Comparison of ENCODE assay signal across 8 cellular contexts in genomic region chr5:218457-219289, GRCh38. TPM values are rescaled to one million over a fixed set of nuclear protein-coding genes. Genes with fewer than 3 reads are reported as not detected.
DNase-seq lines count a peak whose midpoint lies in the region; ATAC-seq and TF ChIP-seq lines count a peak whose summit lies in the region.

No MANE protein-coding gene starts in this region.

- DNase-seq in GM03348 (ENCODE audit: low spot score) (peak; percentile 42), activated B cell treated with CpG ODN at 0.5 μM for 24 hours (peak; percentile 41), epithelial cell of prostate (ENCODE audit: low read depth, low spot score) (no peak), upper lobe of left lung (peak; percentile 59 to 91), NCI-H2196 (lab: John Stamatoyannopoulos, UW; ENCODE audit: unreplicated experiment) (no peak)

- H3K27me3 ChIP-seq in muscle layer of duodenum (ENCODE audit: low read depth, low read length), result no peaks in the 10 kb centered on the region
- H3K27me3 ChIP-seq in upper lobe of left lung, result no peaks in the 10 kb centered on the region

- H3K4me1 ChIP-seq in muscle layer of duodenum (ENCODE audit: control insufficient read depth in 1 of 2, insufficient read depth in 2 of 2, low read length in 2 of 2) (peaks cover 0 to 30% of the 10 kb centered on the region in 2 donors), upper lobe of left lung (peaks cover 12 to 43% (median 27%) of the 10 kb centered on the region in 4 donors)

- CTCF ChIA-PET in activated B cell treated with CpG ODN at 0.5 μM for 24 hours (lab: Charles Lee), result interaction anchor here (0.6 to 2.6 kb wide), 2 partner anchors 27 to 30 kb away, joined by 3 to 13 read pairs; partner anchors contain the start of gene LRRC14B

- no peaks in the 10 kb centered on the region for H3K9me3 Mint-ChIP-seq in IgD-negative memory B cell
- no peaks in the 10 kb centered on the region for H3K9me3 Mint-ChIP-seq in activated B cell treated with CpG ODN at 0.5 μM for 24 hours

- H3K27ac ChIP-seq in epithelial cell of prostate, result peak overlapping the region; percentile 49
- peak overlapping the region; percentile 51 for H3K27ac ChIP-seq in muscle layer of duodenum (ENCODE audit: low read length)
- H3K27ac ChIP-seq in upper lobe of left lung, result peak overlapping the region; percentile 92 to 97 (median 94)

- TF ChIP-seq CTCF in activated B cell treated with CpG ODN at 0.5 μM for 24 hours (IDR thresholded peaks at IDR 0.05), result no peak
- TF ChIP-seq CTCF in upper lobe of left lung (IDR thresholded peaks at IDR 0.05), result no peak

- 0 to 1% methylated on average over 22 to 36 of the region's 73 CpGs for WGBS in upper lobe of left lung, 2 donors

- POLR2A ChIA-PET in activated B cell treated with CpG ODN at 0.5 μM for 24 hours (lab: Charles Lee), result interaction anchor here (0.6 to 2.7 kb wide), 7 partner anchors 10 to 1378 kb away, joined by 3 to 22 read pairs (median 4); partner anchors contain the start of gene PDCD6

- H3K4me3 Mint-ChIP-seq in IgD-negative memory B cell (peak overlapping the region; percentile 93 to 98 (median 97)), activated B cell treated with CpG ODN at 0.5 μM for 24 hours (peak overlapping the region; percentile 91)

- no peak for TF ChIP-seq POLR2A in upper lobe of left lung (IDR thresholded peaks at IDR 0.05)

- TF ChIP-seq EP300 in upper lobe of left lung (IDR thresholded peaks at IDR 0.05), result no peak

- H3K36me3 ChIP-seq in muscle layer of duodenum (ENCODE audit: control insufficient read depth in 1 of 2, insufficient read depth in 2 of 2, low read length in 2 of 2), result peaks cover 0 to 5% of the 10 kb centered on the region in 2 donors
- H3K36me3 ChIP-seq in upper lobe of left lung, result peaks cover 0 to 4% (median under 1%) of the 10 kb centered on the region in 4 donors

- intact Hi-C loops in activated B cell treated with CpG ODN at 0.5 μM for 24 hours (cut with micrococcal nuclease), result loop anchor here (1.0 to 5.0 kb wide), 5 partner anchors 30 to 394 kb away; partner anchors contain the start of genes CEP72, EXOC3 and PDCD6

- H3K4me3 ChIP-seq in muscle layer of duodenum (ENCODE audit: low read depth in 1 of 2, low read length in 2 of 2) (peak overlapping the region; percentile 81 to 96), upper lobe of left lung (peak overlapping the region; percentile 84 to 99 (median 93))

- H3K9me3 ChIP-seq in muscle layer of duodenum (ENCODE audit: control insufficient read depth in 1 of 2, low read length in 2 of 2) (no peaks in the 10 kb centered on the region), upper lobe of left lung (no peaks in the 10 kb centered on the region)

- peak; percentile 20 for ATAC-seq in GM21576 (IDR thresholded peaks at IDR 0.05; ENCODE audit: unreplicated experiment)
- peak; percentile 13 for ATAC-seq in activated B cell treated with CpG ODN at 0.5 μM for 24 hours (ENCODE audit: low read depth)
- peak; percentile 75 to 80 for ATAC-seq in upper lobe of left lung (ENCODE audit: low FRiP score in 2 of 2)

- peaks cover 26 to 49% (median 42%) of the 10 kb centered on the region in 3 donors for H3K4me1 Mint-ChIP-seq in IgD-negative memory B cell
- H3K4me1 Mint-ChIP-seq in activated B cell treated with CpG ODN at 0.5 μM for 24 hours, result peaks cover 65% of the 10 kb centered on the region

- H3K27ac Mint-ChIP-seq in IgD-negative memory B cell (peak overlapping the region; percentile 94 to 99 (median 97)), activated B cell treated with CpG ODN at 0.5 μM for 24 hours (peak overlapping the region; percentile 85)

- H3K27me3 Mint-ChIP-seq in IgD-negative memory B cell (no peaks in the 10 kb centered on the region), activated B cell treated with CpG ODN at 0.5 μM for 24 hours (no peaks in the 10 kb centered on the region)

- H3K36me3 Mint-ChIP-seq in IgD-negative memory B cell, result peaks cover 5% of the 10 kb centered on the region
- peaks cover 14% of the 10 kb centered on the region for H3K36me3 Mint-ChIP-seq in activated B cell treated with CpG ODN at 0.5 μM for 24 hours (ENCODE audit: low read depth)

RNA-seq across cellular contexts. Expression of gene SDHA, which starts 0.6 kb away (rescaled TPM):
- polyA plus RNA-seq in IgD-negative memory B cell, result 177 TPM
- 90.5 and 95.7 TPM in 2 replicates for total RNA-seq in activated B cell treated with CpG ODN at 0.5 μM for 24 hours
- total RNA-seq in upper lobe of left lung, result 100 to 1,000 TPM in 3 of 6 donors, 10 to 100 TPM in 3; 64.0 to 123 (median 95.1) TPM

RNA-seq across cellular contexts. Expression of gene CCDC127, which starts 0.7 kb away (rescaled TPM):
- polyA plus RNA-seq in IgD-negative memory B cell, result 5.1 TPM
- total RNA-seq in activated B cell treated with CpG ODN at 0.5 μM for 24 hours (5.7 and 6.4 TPM in 2 replicates), upper lobe of left lung (1 to 10 TPM; 3.1 to 8.5 (median 4.8) TPM)

RNA-seq across cellular contexts. Expression of gene LRRC14B, which starts 27.4 kb away (rescaled TPM):
- polyA plus RNA-seq in IgD-negative memory B cell, result not detected
- not detected in 2 replicates for total RNA-seq in activated B cell treated with CpG ODN at 0.5 μM for 24 hours
- not detected for total RNA-seq in upper lobe of left lung

RNA-seq across cellular contexts. Expression of gene PDCD6, which starts 52.8 kb away (rescaled TPM):
- 179 TPM for polyA plus RNA-seq in IgD-negative memory B cell
- total RNA-seq in activated B cell treated with CpG ODN at 0.5 μM for 24 hours (113 and 116 TPM in 2 replicates), upper lobe of left lung (10 to 100 TPM; 63.9 to 79.7 (median 73.5) TPM)

Comparison
In these comparisons a context has a peak if more than half of its experiments do, and no peak if none do; other contexts are left out.
1. DNase-seq: peak in GM03348 (single experiment), activated B cell treated with CpG ODN at 0.5 μM for 24 hours (single experiment) and upper lobe of left lung (2 of 2); none in epithelial cell of prostate (single experiment) and NCI-H2196 (single experiment).
2. ATAC-seq: peak in every context shown above with its lines; median percentile 78 in upper lobe of left lung; 20 in GM21576; 13 in activated B cell treated with CpG ODN at 0.5 μM for 24 hours.
3. Peak in every context shown above with its lines, with median percentiles within 50 percentile points of each other: H3K27ac ChIP-seq.